Comparison of ENCODE assay signal across 27 cellular contexts in the genomic region with DNA sequence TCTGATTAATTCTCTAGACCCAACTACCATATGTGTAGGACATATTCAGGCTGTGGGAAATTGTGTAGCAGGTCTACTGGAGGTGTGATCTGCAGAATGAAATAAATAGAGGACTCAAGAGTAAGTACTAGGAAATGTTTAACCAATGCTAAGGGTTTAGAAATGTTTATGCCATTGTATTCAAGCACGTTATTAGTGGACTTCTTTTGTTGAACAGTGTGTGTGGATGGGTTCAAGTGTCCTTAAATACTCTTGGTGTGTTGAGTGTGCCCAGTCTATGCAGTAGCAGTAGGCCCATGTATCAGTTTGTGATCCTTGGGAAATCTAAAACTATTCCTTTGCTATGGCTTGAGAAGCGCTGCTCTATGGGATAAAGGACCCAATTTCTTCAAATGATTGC.
"Had no signal": no experiment of that assay in that cellular context is flagged by ENCODE, and none has a peak within 500 bp of the region (broad histone marks: within the 10 kb centered on the region; RNA-seq: fewer than 3 reads in every experiment).

No MANE protein-coding gene starts in this region.

- H3K4me3 ChIP-seq: left ventricle myocardium inferior, lung, neural progenitor cell, psoas muscle, right atrium auricular region, right lobe of liver, smooth muscle cell, transverse colon, upper lobe of left lung had no signal

- H3K9me3 ChIP-seq: left ventricle myocardium inferior, neutrophil, psoas muscle, right atrium auricular region, right lobe of liver, transverse colon, upper lobe of left lung had no signal

- DNase-seq: hippocampal formation; kidney glomerular epithelial cell; left cardiac atrium; left ventricle myocardium inferior; mesendoderm; naive B cell; natural killer cell; nephron progenitor cell; occipital lobe; psoas muscle; right lobe of liver; stimulated activated CD4-positive, alpha-beta T cell treated with anti-CD3 and anti-CD28 coated beads, Interleukin-1b, Interleukin-23, amount 100 ng/mL, for 48 hours; stimulated activated CD4-positive, alpha-beta T cell treated with anti-CD3 and anti-CD28 coated beads, Interleukin-2, amount 100 ng/mL, for 48 hours; stimulated activated CD4-positive, alpha-beta T cell treated with anti-CD3 and anti-CD28 coated beads, Interleukin-4, amount 100 ng/mL, for 4 hours; stimulated activated CD8-positive, alpha-beta memory T cell treated with anti-CD3 and anti-CD28 coated beads, Interleukin-4, amount 100 ng/mL, for 48 hours; stimulated activated naive CD4-positive, alpha-beta T cell treated with Interleukin-2 at 50 U/mL for 16 hours; stimulated activated naive CD8-positive, alpha-beta T cell treated with anti-CD3 and anti-CD28 coated beads, Interleukin-15, amount 100 ng/mL, for 72 hours; substantia nigra; transverse colon; upper lobe of left lung had no signal

- H3K36me3 ChIP-seq: neural progenitor cell, right atrium auricular region, right lobe of liver, transverse colon had no signal

- H3K4me1 ChIP-seq: left ventricle myocardium inferior, parathyroid adenoma, psoas muscle, right atrium auricular region, right lobe of liver, transverse colon, upper lobe of left lung had no signal

- ATAC-seq: left cardiac atrium; natural killer cell; psoas muscle; right lobe of liver; stimulated activated memory B cell treated with anti-CD40 and anti-IgM and Interleukin-4, amounts not matched to agents 10 μg/mL and 1 μg/mL and 100 μg/mL, for 72 hours; stimulated activated naive CD8-positive, alpha-beta T cell treated with anti-CD3 and anti-CD28 coated beads, Interleukin-15, amount 100 ng/mL, for 72 hours had no signal

- H3K27ac ChIP-seq: left ventricle myocardium inferior, neural progenitor cell, neutrophil, parathyroid adenoma, psoas muscle, right atrium auricular region, right lobe of liver, transverse colon, upper lobe of left lung had no signal

- H3K27me3 ChIP-seq: neural progenitor cell, neutrophil, right atrium auricular region, right lobe of liver, transverse colon, upper lobe of left lung had no signal
